Comparison of ENCODE assay signal across 15 cellular contexts in genomic region chrX:670596-670995, GRCh38. TPM values are rescaled to one million over a fixed set of nuclear protein-coding genes. Genes with fewer than 3 reads are reported as not detected.
DNase-seq lines count a peak whose midpoint lies in the region; ATAC-seq and TF ChIP-seq lines count a peak whose summit lies in the region.
"Had no signal": no experiment of that assay in that cellular context is flagged by ENCODE, and none has a peak within 500 bp of the region (broad histone marks: within the 10 kb centered on the region; RNA-seq: fewer than 3 reads in every experiment).

No MANE protein-coding gene starts in this region.

- CTCF ChIA-PET in WTC11 (lab: Charles Lee): no interaction called here

- intact Hi-C loops in sciatic nerve (cut with DNase I): no loop called here

- DNase-seq in H7 (peak; percentile 49), WTC11 (ENCODE audit: low spot score) (no peak), mesothelial cell of epicardium (ENCODE audit: low spot score in 2 of 2, unreplicated experiment in 2 of 2) (no peak), sciatic nerve (ENCODE audit: low spot score) (peak; percentile 28), nucleus accumbens (lab: John Stamatoyannopoulos, UW) (no peak)
- DNase-seq in activated effector memory CD4-positive, alpha-beta T cell treated with anti-CD3 and anti-CD28 coated beads, Interleukin-2, amount 50 U/mL, for 16 hours: no peak
- DNase-seq in activated CD8-positive, alpha-beta memory T cell treated with anti-CD3 and anti-CD28 coated beads, Interleukin-2, amount 50 U/mL, for 4 hours: no peak
- DNase-seq: ACHN; CD4-positive, CD25-positive, alpha-beta regulatory T cell; DMS53; GF-D8 had no signal

- H3K4me3 ChIP-seq in H7 (ENCODE audit: insufficient read depth, low read depth, low read length): no peak overlapping the region
- H3K4me3 ChIP-seq: BLaER1 treated with 17β-estradiol and CSF1 and Interleukin-3, amounts not matched to agents 10 nM and 100 nM had no signal

- H3K27ac Mint-ChIP-seq in WTC11 (no peak overlapping the region), mesothelial cell of epicardium (peak overlapping the region; percentile 49)
- H3K27ac Mint-ChIP-seq: CD4-positive, CD25-positive, alpha-beta regulatory T cell had no signal

- TF ChIP-seq CTCF in WTC11 (IDR thresholded peaks at IDR 0.05) (no peak), mesothelial cell of epicardium (IDR thresholded peaks at IDR 0.05; ENCODE audit: unreplicated experiment) (no peak)

- POLR2A ChIA-PET in WTC11 (lab: Charles Lee): no interaction called here

- ATAC-seq in WTC11 (peak; percentile 17; the same call in 1 of the 2 replicates), sciatic nerve (no peak)
- ATAC-seq: HepG2 had no signal

- H3K4me3 Mint-ChIP-seq in WTC11 (no peak overlapping the region), mesothelial cell of epicardium (no peak overlapping the region)
- H3K4me3 Mint-ChIP-seq: CD4-positive, CD25-positive, alpha-beta regulatory T cell had no signal

- no peaks in the 10 kb centered on the region for H3K27me3 ChIP-seq in H7 (ENCODE audit: control insufficient read depth, insufficient read depth, low read length)
- H3K27me3 ChIP-seq: BLaER1 treated with 17β-estradiol and CSF1 and Interleukin-3, amounts not matched to agents 10 nM and 100 nM had no signal

- peaks cover 7% of the 10 kb centered on the region; the same call in 1 of the 2 replicates for H3K36me3 Mint-ChIP-seq in WTC11
- no peaks in the 10 kb centered on the region for H3K36me3 Mint-ChIP-seq in mesothelial cell of epicardium
- H3K36me3 Mint-ChIP-seq: CD4-positive, CD25-positive, alpha-beta regulatory T cell had no signal

- H3K4me1 Mint-ChIP-seq in WTC11 (peaks cover 26% of the 10 kb centered on the region), mesothelial cell of epicardium (peaks cover 6% of the 10 kb centered on the region)
- H3K4me1 Mint-ChIP-seq: CD4-positive, CD25-positive, alpha-beta regulatory T cell had no signal

- H3K9me3 Mint-ChIP-seq in WTC11 (peaks cover 6% of the 10 kb centered on the region), mesothelial cell of epicardium (peaks cover 9% of the 10 kb centered on the region)

- no peaks in the 10 kb centered on the region for H3K36me3 ChIP-seq in H7 (replicated peaks; ENCODE audit: control insufficient read depth, insufficient read depth, low read length)
- H3K36me3 ChIP-seq: BLaER1 treated with 17β-estradiol and CSF1 and Interleukin-3, amounts not matched to agents 10 nM and 100 nM had no signal

- H3K27me3 Mint-ChIP-seq in WTC11 (ENCODE audit: low read depth) (peaks cover 9% of the 10 kb centered on the region), mesothelial cell of epicardium (ENCODE audit: low read depth) (peaks cover 4% of the 10 kb centered on the region)
- H3K27me3 Mint-ChIP-seq: CD4-positive, CD25-positive, alpha-beta regulatory T cell had no signal

TF ChIP-seq in WTC11, 78 proteins besides CTCF, POLR2A, EP300 and RAD21:
- TF ChIP-seq MAX (CRISPR knock-in tag; IDR thresholded peaks at IDR 0.05) (no peak), ZNF512 (CRISPR knock-in tag; IDR thresholded peaks at IDR 0.05; ENCODE audit: borderline replicate concordance) (no peak), ZNF396 (CRISPR knock-in tag; IDR thresholded peaks at IDR 0.05; ENCODE audit: borderline replicate concordance) (no peak), TEAD1 (CRISPR knock-in tag; IDR thresholded peaks at IDR 0.05) (no peak), AFF4 (CRISPR knock-in tag; IDR thresholded peaks at IDR 0.05; ENCODE audit: borderline replicate concordance) (no peak), USF2 (CRISPR knock-in tag; IDR thresholded peaks at IDR 0.05) (no peak)

RNA-seq across cellular contexts. Expression of gene SHOX, which starts 40.0 kb away (rescaled TPM):
- total RNA-seq in H7 (2014; rRNA removed; shearing (Covaris generic)): not detected in 2 replicates
- total RNA-seq in WTC11 (2021) (0.09 to 0.14 TPM in 2 of 3 replicates, not detected in the other), mesothelial cell of epicardium (not detected in 3 replicates), sciatic nerve (0.36 TPM)
- total RNA-seq: A172; CD4-positive, CD25-positive, alpha-beta regulatory T cell; HepG2; HT1080 had no signal

Comparison
In these comparisons a context has a peak if more than half of its experiments do, and no peak if none do; other contexts are left out.
1. DNase-seq: peak in H7 (single experiment) and sciatic nerve (single experiment); none in WTC11 (single experiment), mesothelial cell of epicardium (0 of 2), nucleus accumbens (0 of 56), activated effector memory CD4-positive, alpha-beta T cell treated with anti-CD3 and anti-CD28 coated beads, Interleukin-2, amount 50 U/mL, for 16 hours (single experiment) and activated CD8-positive, alpha-beta memory T cell treated with anti-CD3 and anti-CD28 coated beads, Interleukin-2, amount 50 U/mL, for 4 hours (single experiment).